Comparison of ENCODE assay signal across 8 cellular contexts in the genomic region with DNA sequence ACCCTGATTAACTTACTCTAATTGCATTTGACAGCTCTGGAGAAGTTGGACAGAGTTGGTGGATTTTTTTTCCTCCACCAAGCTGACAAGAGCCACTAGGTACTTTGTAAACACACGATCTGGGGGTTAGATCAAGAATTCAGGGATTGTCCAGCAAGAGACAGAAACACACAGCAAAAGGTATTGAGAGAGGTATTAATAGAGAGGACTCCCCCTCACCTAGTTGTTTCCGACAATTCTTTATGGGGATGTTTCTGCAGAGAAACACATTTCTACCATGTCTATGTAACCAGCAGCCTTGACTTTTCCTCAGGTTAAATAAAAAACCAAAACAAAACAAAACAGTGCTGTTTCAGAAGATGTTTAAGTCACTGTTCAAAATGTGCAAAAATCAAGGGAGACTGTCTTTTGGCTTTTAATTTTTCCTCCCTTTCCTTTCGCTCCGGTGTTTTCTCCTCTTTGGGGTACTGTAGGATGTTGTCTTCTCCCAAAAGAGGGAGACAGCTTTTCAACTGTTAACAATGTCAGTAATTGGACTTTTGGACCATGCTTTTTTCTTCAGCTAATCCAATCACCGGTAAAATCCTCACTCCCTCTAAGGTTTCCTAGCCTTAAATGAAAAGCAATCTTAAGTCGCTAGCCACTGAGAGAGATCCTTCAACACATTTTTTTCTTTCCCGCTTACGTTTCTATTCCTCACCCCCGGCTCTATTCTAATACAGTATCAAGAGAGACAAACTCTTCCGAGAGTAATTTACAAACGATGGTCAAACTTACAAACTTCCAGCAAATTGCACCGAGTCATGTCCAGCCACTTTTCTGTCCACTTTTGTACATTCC. TPM values are rescaled to one million over a fixed set of nuclear protein-coding genes. Genes with fewer than 3 reads are reported as not detected.
DNase-seq lines count a peak whose midpoint lies in the region; TF ChIP-seq lines count a peak whose summit lies in the region.

No MANE protein-coding gene starts in this region.

- peaks cover 47 to 52% (median 47%) of the 10 kb centered on the region in 3 donors for H3K4me1 Mint-ChIP-seq in CD8-positive, alpha-beta memory T cell
- H3K4me1 Mint-ChIP-seq in chondrocyte (ENCODE audit: low read depth): peaks cover 53% of the 10 kb centered on the region

- peak overlapping the region; percentile 46 for H3K27ac ChIP-seq in CD8-positive, alpha-beta memory T cell (ENCODE audit: low read depth, low read length)
- H3K27ac ChIP-seq in mesodermal cell (ENCODE audit: low read depth, low read length, severe bottlenecking): peak overlapping the region; percentile 67
- H3K27ac ChIP-seq in uterus: peak overlapping the region; percentile 84 to 94

- peaks cover 0 to 23% (median 0%) of the 10 kb centered on the region in 3 donors for H3K36me3 Mint-ChIP-seq in CD8-positive, alpha-beta memory T cell
- no peaks in the 10 kb centered on the region for H3K36me3 Mint-ChIP-seq in chondrocyte (ENCODE audit: low read depth)

- no peak for TF ChIP-seq POLR2A in uterus (IDR thresholded peaks at IDR 0.05)

- H3K9me3 Mint-ChIP-seq in CD8-positive, alpha-beta memory T cell: no peaks in the 10 kb centered on the region
- no peaks in the 10 kb centered on the region for H3K9me3 Mint-ChIP-seq in chondrocyte (ENCODE audit: low read depth)

- peak in 2 of 5 donors; percentile 10 to 19 for DNase-seq in CD8-positive, alpha-beta memory T cell
- DNase-seq in NCI-H1417 treated with DMSO at 0.1 percent for 48 hours (lab: John Stamatoyannopoulos, UW) (peak; percentile 62), chondrocyte (ENCODE audit: low spot score) (no peak), uterus (no peak), HuH-7.5 (ENCODE audit: low spot score) (no peak), NCI-H1105 treated with DMSO at 0.1 percent for 48 hours (lab: John Stamatoyannopoulos, UW) (no peak)
- no peak for DNase-seq in activated CD8-positive, alpha-beta memory T cell treated with anti-CD3 and anti-CD28 coated beads, Interleukin-2, amount 50 U/mL, for 4 hours

- no peak for TF ChIP-seq CTCF in chondrocyte (IDR thresholded peaks at IDR 0.05)
- TF ChIP-seq CTCF in uterus (IDR thresholded peaks at IDR 0.05): no peak

- no peaks in the 10 kb centered on the region for H3K27me3 Mint-ChIP-seq in CD8-positive, alpha-beta memory T cell
- H3K27me3 Mint-ChIP-seq in chondrocyte (ENCODE audit: low read depth): no peaks in the 10 kb centered on the region

- H3K9me3 ChIP-seq in CD8-positive, alpha-beta memory T cell (ENCODE audit: low read length): no peaks in the 10 kb centered on the region
- H3K9me3 ChIP-seq in mesodermal cell (ENCODE audit: control insufficient read depth, low read length) (no peaks in the 10 kb centered on the region), uterus (no peaks in the 10 kb centered on the region)

- peaks cover 45% of the 10 kb centered on the region for H3K4me1 ChIP-seq in CD8-positive, alpha-beta memory T cell (ENCODE audit: insufficient read depth, low read length)
- H3K4me1 ChIP-seq in mesodermal cell (ENCODE audit: control insufficient read depth, insufficient read depth, low read length, poor library complexity, severe bottlenecking): peaks cover 40% of the 10 kb centered on the region
- no peaks in the 10 kb centered on the region for H3K4me1 ChIP-seq in uterus

- 1 to 3% methylated on average over 8 of the region's 12 CpGs for WGBS in mesodermal cell (ENCODE audit: insufficient coverage in 2 of 2), 2 experiments

- POLR2A ChIA-PET in CD8-positive, alpha-beta memory T cell (lab: Charles Lee): interaction anchor here (0.6 to 2.3 kb wide), 10 partner anchors 47 to 288 kb away, joined by 3 to 10 read pairs (median 5); partner anchors contain the start of genes CCDC82 and JRKL

- H3K4me3 Mint-ChIP-seq in CD8-positive, alpha-beta memory T cell: peak overlapping the region; percentile 90 to 99 (median 96)
- H3K4me3 Mint-ChIP-seq in chondrocyte (ENCODE audit: unreplicated experiment): peak overlapping the region; percentile 97

- H3K36me3 ChIP-seq in CD8-positive, alpha-beta memory T cell (ENCODE audit: insufficient read depth, low read length): no peaks in the 10 kb centered on the region
- H3K36me3 ChIP-seq in mesodermal cell (ENCODE audit: control insufficient read depth, insufficient read depth, low read length): peaks cover 25% of the 10 kb centered on the region
- no peaks in the 10 kb centered on the region for H3K36me3 ChIP-seq in uterus

- H3K4me3 ChIP-seq in CD8-positive, alpha-beta memory T cell (ENCODE audit: low read length): peak overlapping the region; percentile 99
- H3K4me3 ChIP-seq in mesodermal cell (ENCODE audit: extremely low read depth, insufficient read depth, low read length, poor library complexity, severe bottlenecking) (peak overlapping the region; percentile 79), uterus (peak overlapping the region; percentile 49 to 61)

- intact Hi-C loops in uterus (cut with DNase I; ENCODE audit: low total_unique reads): no loop called here

- H3K27me3 ChIP-seq in CD8-positive, alpha-beta memory T cell (ENCODE audit: insufficient read depth, low read length, poor library complexity, severe bottlenecking): no peaks in the 10 kb centered on the region
- H3K27me3 ChIP-seq in uterus: no peaks in the 10 kb centered on the region

- CTCF ChIA-PET in CD8-positive, alpha-beta memory T cell (lab: Charles Lee): interaction anchor here (0.6 to 6.7 kb wide), 110 partner anchors 9 to 1252 kb away, joined by 3 to 96 read pairs (median 5); partner anchors contain the start of genes CCDC82, CEP57, ENDOD1 and JRKL

- peak overlapping the region; percentile 87 to 94 (median 91) for H3K27ac Mint-ChIP-seq in CD8-positive, alpha-beta memory T cell
- H3K27ac Mint-ChIP-seq in chondrocyte (ENCODE audit: unreplicated experiment): peak overlapping the region; percentile 93

RNA-seq across cellular contexts. Expression of gene MAML2, which starts 0.6 kb away (rescaled TPM):
- 10 to 100 TPM; 15.6 to 15.9 TPM for total RNA-seq in CD8-positive, alpha-beta memory T cell
- 11.1 TPM for polyA plus RNA-seq in CD8-positive, alpha-beta memory T cell
- total RNA-seq in chondrocyte: 19.0 to 25.2 TPM (median 19.1 TPM) in 3 replicates
- 28.1 TPM for polyA plus RNA-seq in mesodermal cell (2013, experiment 1 of 2)
- polyA plus RNA-seq in mesodermal cell (2013, experiment 2 of 2): 22.3 TPM
- total RNA-seq in uterus: 10 to 100 TPM in 3 of 4 donors, 1 to 10 TPM in 1; 8.2 to 35.9 (median 19.8) TPM

RNA-seq across cellular contexts. Expression of gene CCDC82, which starts 47.4 kb away (rescaled TPM):
- 10 to 100 TPM; 23.4 to 25.3 TPM for total RNA-seq in CD8-positive, alpha-beta memory T cell
- polyA plus RNA-seq in CD8-positive, alpha-beta memory T cell: 28.2 TPM
- total RNA-seq in chondrocyte: 20.3 to 23.6 TPM (median 21.3 TPM) in 3 replicates
- 33.1 TPM for polyA plus RNA-seq in mesodermal cell (2013, experiment 1 of 2)
- polyA plus RNA-seq in mesodermal cell (2013, experiment 2 of 2): 35.5 TPM
- total RNA-seq in uterus: 10 to 100 TPM; 36.9 to 48.8 (median 42.5) TPM

RNA-seq across cellular contexts. Expression of gene JRKL, which starts 47.5 kb away (rescaled TPM):
- 10 to 100 TPM in 1 of 2 experiments, 1 to 10 TPM in 1; 9.7 to 10.4 TPM for total RNA-seq in CD8-positive, alpha-beta memory T cell
- 2.5 TPM for polyA plus RNA-seq in CD8-positive, alpha-beta memory T cell
- 13.0 to 13.6 TPM (median 13.0 TPM) in 3 replicates for total RNA-seq in chondrocyte
- polyA plus RNA-seq in mesodermal cell (2013, experiment 1 of 2): 7.6 TPM
- 9.4 TPM for polyA plus RNA-seq in mesodermal cell (2013, experiment 2 of 2)
- 10 to 100 TPM in 2 of 4 donors, 1 to 10 TPM in 2; 2.4 to 27.7 (median 7.5) TPM for total RNA-seq in uterus
